In the genomic region with DNA sequence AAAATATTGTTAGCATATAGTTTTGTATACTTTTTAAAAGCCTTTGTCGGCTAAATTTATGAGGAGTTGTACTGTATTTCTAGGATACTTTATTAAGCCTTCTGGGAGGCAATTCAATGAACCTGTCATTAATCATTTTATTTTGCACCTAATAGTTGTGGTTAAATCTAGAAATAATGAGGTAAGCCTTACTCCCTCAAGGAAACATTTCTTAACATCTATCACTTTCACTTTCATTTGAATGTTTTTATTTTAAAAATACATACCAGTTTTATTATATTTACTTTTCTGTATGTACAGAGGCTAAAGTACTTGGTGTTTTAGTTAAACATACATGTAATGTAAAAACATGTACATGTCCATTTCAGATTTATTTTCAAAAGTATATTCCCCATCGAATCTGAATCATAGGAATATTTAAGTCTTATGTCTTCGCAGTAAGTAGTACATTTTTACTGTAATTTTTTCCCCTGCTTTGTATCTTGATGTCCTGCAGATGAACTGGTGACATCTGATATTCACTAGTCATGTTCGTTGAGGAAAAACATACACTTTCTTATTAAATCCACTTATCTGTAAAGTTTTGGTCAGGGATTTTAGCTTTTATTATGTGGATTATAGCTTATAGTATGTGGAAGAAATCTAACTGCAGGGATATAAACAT, we compare ENCODE assay signal across 8 cellular contexts.
DNase-seq lines count a peak whose midpoint lies in the region; ATAC-seq, FAIRE-seq and TF ChIP-seq lines count a peak whose summit lies in the region.

No MANE protein-coding gene starts in this region.

- no peaks in the 10 kb centered on the region for H3K27me3 Mint-ChIP-seq in CD4-positive, CD25-positive, alpha-beta regulatory T cell
- H3K27me3 Mint-ChIP-seq in effector memory CD8-positive, alpha-beta T cell, result no peaks in the 10 kb centered on the region
- H3K27me3 Mint-ChIP-seq in naive thymus-derived CD8-positive, alpha-beta T cell, result no peaks in the 10 kb centered on the region

- no peak for ATAC-seq in CD4-positive, CD25-positive, alpha-beta regulatory T cell (ENCODE audit: low read depth in 2 of 2)
- ATAC-seq in effector memory CD8-positive, alpha-beta T cell (replicated peaks), result no peak
- ATAC-seq in naive thymus-derived CD8-positive, alpha-beta T cell, result no peak
- ATAC-seq in GM21619 (IDR thresholded peaks at IDR 0.05; ENCODE audit: unreplicated experiment) (no peak), GM18909 (IDR thresholded peaks at IDR 0.05; ENCODE audit: poor library complexity, unreplicated experiment) (no peak)

- peaks cover 0 to 2% (median 0%) of the 10 kb centered on the region in 7 donors for H3K9me3 Mint-ChIP-seq in CD4-positive, CD25-positive, alpha-beta regulatory T cell
- H3K9me3 Mint-ChIP-seq in effector memory CD8-positive, alpha-beta T cell, result no peaks in the 10 kb centered on the region
- H3K9me3 Mint-ChIP-seq in naive thymus-derived CD8-positive, alpha-beta T cell, result peaks cover 0 to 9% (median 0%) of the 10 kb centered on the region in 9 donors

- H3F3A ChIP-seq in Loucy (ENCODE audit: low read depth), result no peaks in the 10 kb centered on the region

- H3K36me3 ChIP-seq in CD4-positive, CD25-positive, alpha-beta regulatory T cell (ENCODE audit: control insufficient read depth, insufficient read depth, low read length), result no peaks in the 10 kb centered on the region
- H3K36me3 ChIP-seq in Loucy (ENCODE audit: insufficient read depth, low read length), result no peaks in the 10 kb centered on the region

- POLR2A ChIA-PET in naive thymus-derived CD8-positive, alpha-beta T cell (lab: Charles Lee), result no interaction called here

- DNase-seq in CD4-positive, CD25-positive, alpha-beta regulatory T cell, result peak in 1 of 3 donors; percentile 19
- DNase-seq in effector memory CD8-positive, alpha-beta T cell, result no peak
- no peak for DNase-seq in naive thymus-derived CD8-positive, alpha-beta T cell
- no peak for DNase-seq in GM03348 (ENCODE audit: low spot score)
- no peak for DNase-seq in GM19239 (ENCODE audit: insufficient read length, low spot score)

- peak overlapping the region; percentile 37 for H2AFZ ChIP-seq in Loucy (ENCODE audit: low read length)

- peaks cover 3% of the 10 kb centered on the region for H3K36me3 Mint-ChIP-seq in CD4-positive, CD25-positive, alpha-beta regulatory T cell
- peaks cover 2% of the 10 kb centered on the region for H3K36me3 Mint-ChIP-seq in effector memory CD8-positive, alpha-beta T cell (ENCODE audit: insufficient read depth)
- H3K36me3 Mint-ChIP-seq in naive thymus-derived CD8-positive, alpha-beta T cell, result peaks cover 0 to 17% (median 8%) of the 10 kb centered on the region in 3 donors

- no peak for FAIRE-seq in GM19239 (lab: Jason Lieb, UNC)

- H3K9me3 ChIP-seq in CD4-positive, CD25-positive, alpha-beta regulatory T cell (ENCODE audit: control insufficient read depth in 2 of 2, low read length in 2 of 2), result no peaks in the 10 kb centered on the region
- H3K9me3 ChIP-seq in Loucy (ENCODE audit: insufficient read depth, low read depth, low read length), result no peaks in the 10 kb centered on the region

- TF ChIP-seq CTCF in Loucy (conservative IDR thresholded peaks at IDR 0.05; ENCODE audit: low read length), result no peak

- peak overlapping the region; percentile 40 to 88 (median 48) for H3K27ac Mint-ChIP-seq in CD4-positive, CD25-positive, alpha-beta regulatory T cell
- peak overlapping the region; percentile 16 to 51 for H3K27ac Mint-ChIP-seq in effector memory CD8-positive, alpha-beta T cell
- peak overlapping the region in 9 of 10 donors; percentile 16 to 92 (median 86) for H3K27ac Mint-ChIP-seq in naive thymus-derived CD8-positive, alpha-beta T cell

- peak overlapping the region; percentile 2 to 79 (median 52) for H3K4me3 Mint-ChIP-seq in CD4-positive, CD25-positive, alpha-beta regulatory T cell
- peak overlapping the region in 1 of 2 donors; percentile 24 for H3K4me3 Mint-ChIP-seq in effector memory CD8-positive, alpha-beta T cell
- peak overlapping the region; percentile 60 to 82 (median 78) for H3K4me3 Mint-ChIP-seq in naive thymus-derived CD8-positive, alpha-beta T cell

- peak overlapping the region; percentile 74 for H3K4me2 ChIP-seq in Loucy (ENCODE audit: low read depth, low read length, poor library complexity, severe bottlenecking)

- no peaks in the 10 kb centered on the region for H4K20me1 ChIP-seq in Loucy (ENCODE audit: insufficient read depth, low read length, poor library complexity, severe bottlenecking)

- no peak overlapping the region for H3K27ac ChIP-seq in CD4-positive, CD25-positive, alpha-beta regulatory T cell (ENCODE audit: insufficient read depth, low read length, poor library complexity, severe bottlenecking)

- no peaks in the 10 kb centered on the region for H3K9me2 ChIP-seq in Loucy (replicated peaks; ENCODE audit: low read depth, low read length)

- peak overlapping the region; percentile 72 for H3K9ac ChIP-seq in Loucy (ENCODE audit: low read depth, low read length, poor library complexity, severe bottlenecking)

- H3K27me3 ChIP-seq in CD4-positive, CD25-positive, alpha-beta regulatory T cell (ENCODE audit: control insufficient read depth, insufficient read depth, low read length), result no peaks in the 10 kb centered on the region
- H3K27me3 ChIP-seq in Loucy (ENCODE audit: insufficient read depth, low read length, poor library complexity, severe bottlenecking), result no peaks in the 10 kb centered on the region

- no peaks in the 10 kb centered on the region for H3K4me1 ChIP-seq in CD4-positive, CD25-positive, alpha-beta regulatory T cell (ENCODE audit: control insufficient read depth, insufficient read depth, low read length, poor library complexity, severe bottlenecking)
- H3K4me1 ChIP-seq in Loucy (ENCODE audit: insufficient read depth, low read length, poor library complexity, severe bottlenecking), result peaks cover 17% of the 10 kb centered on the region

- no peaks in the 10 kb centered on the region for H3K79me2 ChIP-seq in Loucy (ENCODE audit: insufficient read depth, low read length)

- peaks cover 8 to 21% (median 14%) of the 10 kb centered on the region in 4 donors for H3K4me1 Mint-ChIP-seq in CD4-positive, CD25-positive, alpha-beta regulatory T cell
- peaks cover 11 to 15% of the 10 kb centered on the region in 2 donors for H3K4me1 Mint-ChIP-seq in effector memory CD8-positive, alpha-beta T cell (ENCODE audit: low read depth in 2 of 2)
- peaks cover 8 to 19% (median 16%) of the 10 kb centered on the region in 4 donors for H3K4me1 Mint-ChIP-seq in naive thymus-derived CD8-positive, alpha-beta T cell

- peak overlapping the region; percentile 54 for H3K4me3 ChIP-seq in CD4-positive, CD25-positive, alpha-beta regulatory T cell (ENCODE audit: low read depth, low read length)
- peak overlapping the region; percentile 76 for H3K4me3 ChIP-seq in Loucy (ENCODE audit: low read length, poor library complexity, severe bottlenecking)

Comparison
In these comparisons a context has a peak if more than half of its experiments do, and no peak if none do; other contexts are left out.
1. H3K27ac Mint-ChIP-seq: peak in every context shown above with its lines; median percentile 86 in naive thymus-derived CD8-positive, alpha-beta T cell; 48 in CD4-positive, CD25-positive, alpha-beta regulatory T cell; 34 in effector memory CD8-positive, alpha-beta T cell.